In genomic region chr15:65962187-65962586, GRCh38 we compare ENCODE assay signal across 18 cellular contexts.
A peak's percentile ranks its signal among the peaks of the same experiment; 100 is the strongest.
DNase-seq lines count a peak whose midpoint lies in the region; ATAC-seq and TF ChIP-seq lines count a peak whose summit lies in the region.
"Had no signal": no experiment of that assay in that cellular context is flagged by ENCODE, and none has a peak within 500 bp of the region (broad histone marks: within the 10 kb centered on the region; RNA-seq: fewer than 3 reads in every experiment).

No MANE protein-coding gene starts in this region.

- TF ChIP-seq CTCF in left ventricle myocardium inferior (IDR thresholded peaks at IDR 0.05; ENCODE audit: borderline replicate concordance) (peak; percentile 44), right atrium auricular region (IDR thresholded peaks at IDR 0.05) (peak in 1 of 2 donors; percentile 29), astrocyte of the spinal cord (IDR thresholded peaks at IDR 0.05; ENCODE audit: low read depth, low read length) (peak; percentile 21), left lung (IDR thresholded peaks at IDR 0.05) (no peak)

- intact Hi-C loops in left ventricle myocardium inferior (cut with micrococcal nuclease) (no loop called here), left lung (cut with DNase I) (no loop called here)

- H3K4me1 ChIP-seq in left ventricle myocardium inferior (peaks cover 5% of the 10 kb centered on the region), right atrium auricular region (no peaks in the 10 kb centered on the region), left lung (no peaks in the 10 kb centered on the region)
- H3K4me1 ChIP-seq: SJCRH30 had no signal

- H3K27ac ChIP-seq in left ventricle myocardium inferior (replicated peaks) (no peak overlapping the region), right atrium auricular region (no peak overlapping the region), left lung (no peak overlapping the region)
- H3K27ac ChIP-seq: SJCRH30 had no signal

- peaks cover 74% of the 10 kb centered on the region for H3K27me3 ChIP-seq in left ventricle myocardium inferior (ENCODE audit: low read depth)
- H3K27me3 ChIP-seq in right atrium auricular region: no peaks in the 10 kb centered on the region
- H3K27me3 ChIP-seq in left lung: peaks cover 0 to 40% of the 10 kb centered on the region in 2 donors
- H3K27me3 ChIP-seq: SJCRH30 had no signal

- no peaks in the 10 kb centered on the region for H3K9me3 ChIP-seq in left ventricle myocardium inferior (replicated peaks)
- no peaks in the 10 kb centered on the region for H3K9me3 ChIP-seq in right atrium auricular region
- H3K9me3 ChIP-seq in left lung: no peaks in the 10 kb centered on the region
- H3K9me3 ChIP-seq: SJCRH30 had no signal

- in situ Hi-C loops in astrocyte of the spinal cord (cut with HindIII; ENCODE audit: low sequenced_read_pairs): no loop called here

- H3K36me3 ChIP-seq in left ventricle myocardium inferior (no peaks in the 10 kb centered on the region), right atrium auricular region (no peaks in the 10 kb centered on the region), left lung (no peaks in the 10 kb centered on the region)
- H3K36me3 ChIP-seq: SJCRH30 had no signal

- DNase-seq in left ventricle myocardium inferior (no peak), right atrium auricular region (ENCODE audit: low spot score) (no peak), astrocyte of the spinal cord (ENCODE audit: low read depth, low spot score) (no peak), left lung (no peak), COR-L47 (lab: John Stamatoyannopoulos, UW) (no peak), DMS79 (lab: John Stamatoyannopoulos, UW) (no peak), AG20443 (ENCODE audit: low spot score) (no peak)
- DNase-seq: activated B cell treated with CpG ODN at 0.5 μM for 24 hours; activated CD8-positive, alpha-beta T cell treated with anti-CD3 and anti-CD28 coated beads for 36 hours; activated naive CD4-positive, alpha-beta T cell treated with Interleukin-2 at 50 U/mL for 16 hours; activated T-cell treated with anti-CD3 and anti-CD28 coated beads, Interleukin-2, amount 50 U/mL, for 1 hour; anterior cingulate cortex; midbrain; NCI-H1092 treated with DMSO at 0.1 percent for 48 hours; NCI-H510A treated with DMSO at 0.1 percent for 48 hours; SJCRH30; T-helper 9 cell had no signal

- ATAC-seq in left lung: peak; percentile 18
- ATAC-seq in HG02852 (IDR thresholded peaks at IDR 0.05; ENCODE audit: unreplicated experiment): no peak
- ATAC-seq: activated CD8-positive, alpha-beta T cell treated with anti-CD3 and anti-CD28 coated beads for 36 hours had no signal

- no peak overlapping the region for H3K4me3 ChIP-seq in left ventricle myocardium inferior
- no peak overlapping the region for H3K4me3 ChIP-seq in right atrium auricular region
- H3K4me3 ChIP-seq in astrocyte of the spinal cord (ENCODE audit: low read depth, low read length): no peak overlapping the region
- no peak overlapping the region for H3K4me3 ChIP-seq in left lung
- H3K4me3 ChIP-seq: SJCRH30 had no signal

Comparison
In these comparisons a context has a peak if more than half of its experiments do, and no peak if none do; other contexts are left out.
1. CTCF ChIP-seq: peak in left ventricle myocardium inferior (single experiment) and astrocyte of the spinal cord (single experiment); none in left lung (0 of 2).